Comparison of ENCODE assay signal across 1 cellular context in genomic region chr6:5261545-5262109, GRCh38.
TF ChIP-seq lines count a peak whose summit lies in the region.

No MANE protein-coding gene starts in this region.

TF ChIP-seq in K562, 482 proteins besides CTCF, POLR2A, EP300 and RAD21 (continued from another document and continues in another):
- TF ChIP-seq ARID4B (CRISPR knock-in tag; IDR thresholded peaks at IDR 0.05) (0 out of 2 replicates have a peak, but pooled peaks have one; percentile 83), ZNF75A (CRISPR knock-in tag; IDR thresholded peaks at IDR 0.05) (no peak), TAF9B (IDR thresholded peaks at IDR 0.05; ENCODE audit: partially characterized antibody) (peak; percentile 78), NRF1 (conservative IDR thresholded peaks at IDR 0.05 in 1 of 2, IDR thresholded peaks at IDR 0.05 in 1 of 2) (peak; percentile 52 to 71), BHLHE40 (IDR thresholded peaks at IDR 0.05; ENCODE audit: low read length) (no peak), BRD4 (IDR thresholded peaks at IDR 0.05) (peak; percentile 85; the same call in 1 of the 2 replicates), MAFG (tag; conservative IDR thresholded peaks at IDR 0.05) (no peak), NKRF (IDR thresholded peaks at IDR 0.05; ENCODE audit: borderline replicate concordance) (peak; percentile 40), ZNF146 (CRISPR knock-in tag; IDR thresholded peaks at IDR 0.05; ENCODE audit: unreplicated experiment) (no peak), FOXK1 (CRISPR knock-in tag; IDR thresholded peaks at IDR 0.05; ENCODE audit: borderline replicate concordance) (no peak), ATF7 (IDR thresholded peaks at IDR 0.05) (no peak), RB1 (IDR thresholded peaks at IDR 0.05; ENCODE audit: low read depth) (0 out of 2 replicates have a peak, but pooled peaks have one; percentile 8), ZFP36 (IDR thresholded peaks at IDR 0.05; ENCODE audit: low read depth, low read length, partially characterized antibody) (no peak), CBFA2T3 (IDR thresholded peaks at IDR 0.05) (no peak), ZEB2 (IDR thresholded peaks at IDR 0.05) (0 out of 2 replicates have a peak, but pooled peaks have one; percentile 25), MTA3 (IDR thresholded peaks at IDR 0.05; ENCODE audit: borderline replicate concordance) (no peak), CBX8 (IDR thresholded peaks at IDR 0.05; ENCODE audit: borderline replicate concordance, extremely low read depth, low read depth, low read length, poor library complexity, severe bottlenecking) (no peak), CHD1 (IDR thresholded peaks at IDR 0.05; ENCODE audit: low read length) (no peak), HES1 (IDR thresholded peaks at IDR 0.05; ENCODE audit: low read depth) (no peak), ZNF217 (CRISPR knock-in tag; IDR thresholded peaks at IDR 0.05) (no peak), RBFOX2 (IDR thresholded peaks at IDR 0.05; ENCODE audit: low read depth, low read length) (no peak), GABPA (tag; conservative IDR thresholded peaks at IDR 0.05; ENCODE audit: low read depth) (0 out of 2 replicates have a peak, but pooled peaks have one; percentile 44), GATAD2A (IDR thresholded peaks at IDR 0.05) (no peak), FIP1L1 (IDR thresholded peaks at IDR 0.05; ENCODE audit: low read depth, low read length, poor library complexity, severe bottlenecking) (no peak), MAFF (IDR thresholded peaks at IDR 0.05; ENCODE audit: low read length) (no peak), XRCC5 (IDR thresholded peaks at IDR 0.05; ENCODE audit: low read depth, low read length) (peak; percentile 2; the same call in 1 of the 2 replicates), POLR2AphosphoS5 (IDR thresholded peaks at IDR 0.05; ENCODE audit: control insufficient read depth, insufficient read depth, low read depth, low read length) (peak; percentile 55; the same call in 1 of the 2 replicates), MAX (CRISPR knock-in tag; IDR thresholded peaks at IDR 0.05) (0 out of 2 replicates have a peak, but pooled peaks have one; percentile 3), BDP1 (IDR thresholded peaks at IDR 0.05; ENCODE audit: insufficient read depth, insufficient read length) (no peak), TBL1XR1 (IDR thresholded peaks at IDR 0.05; ENCODE audit: low read length in 2 of 2) (0 out of 4 replicates have a peak, but pooled peaks of 1 of the 2 experiments have one; percentile 7), KDM5B (IDR thresholded peaks at IDR 0.05; ENCODE audit: insufficient replicate concordance, low read depth, low read length) (peak; percentile 43), RBM17 (IDR thresholded peaks at IDR 0.05; ENCODE audit: borderline replicate concordance, low read depth, low read length) (no peak), NR1H2 (CRISPR knock-in tag; IDR thresholded peaks at IDR 0.05) (0 out of 2 replicates have a peak, but pooled peaks have one; percentile 79), ZNF518B (CRISPR knock-in tag; IDR thresholded peaks at IDR 0.05) (no peak), DLX4 (CRISPR knock-in tag; IDR thresholded peaks at IDR 0.05) (no peak), TAF7 (tag; IDR thresholded peaks at IDR 0.05) (peak; percentile 57; the same call in 1 of the 2 replicates), HDAC1 (IDR thresholded peaks at IDR 0.05) (peak; percentile 69 to 87; a peak in 3 of 4 replicates), ZKSCAN3 (CRISPR knock-in tag; IDR thresholded peaks at IDR 0.05) (no peak), HDAC2 (IDR thresholded peaks at IDR 0.05) (peak; percentile 13; the same call in 1 of the 2 replicates), FOS (IDR thresholded peaks at IDR 0.05; ENCODE audit: extremely low read depth, insufficient read length) (no peak), RFX1 (IDR thresholded peaks at IDR 0.05) (no peak), PML (IDR thresholded peaks at IDR 0.05; ENCODE audit: low read length) (0 out of 2 replicates have a peak, but pooled peaks have one; percentile 21), SAP30 (IDR thresholded peaks at IDR 0.05; ENCODE audit: borderline replicate concordance, insufficient read depth, low read depth, low read length, poor library complexity, severe bottlenecking) (peak; percentile 97), OTX1 (CRISPR knock-in tag; IDR thresholded peaks at IDR 0.05) (no peak), AFF1 (IDR thresholded peaks at IDR 0.05; ENCODE audit: low read depth in 1 of 2, partially characterized antibody in 2 of 2) (peak; percentile 29 to 68)
